3 cellular contexts compared by ENCODE assay signal in the genomic region with DNA sequence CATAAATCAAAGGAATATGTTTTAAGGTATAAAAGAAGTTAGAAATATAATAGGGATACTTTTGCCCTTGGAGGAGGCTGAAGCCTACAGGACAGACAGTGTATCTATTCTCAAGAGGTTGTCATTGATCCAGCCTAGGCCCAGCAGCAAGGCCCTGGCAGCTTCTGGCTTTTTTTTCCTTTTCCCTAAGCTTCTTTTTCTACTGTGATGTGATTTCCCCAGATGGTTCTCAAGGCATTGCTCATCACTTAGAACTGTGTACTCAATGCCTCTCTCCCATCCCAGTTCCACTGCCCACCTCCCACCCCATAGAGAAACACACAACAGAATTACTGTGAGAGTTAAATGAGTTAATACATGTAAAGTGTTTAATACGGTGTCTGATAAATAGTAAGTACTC.
TF ChIP-seq lines count a peak whose summit lies in the region.

No MANE protein-coding gene starts in this region.

TF ChIP-seq in IMR-90, 13 proteins besides CTCF, POLR2A, EP300 and RAD21:
- TF ChIP-seq FOS (IDR thresholded peaks at IDR 0.05; ENCODE audit: low read depth, low read length) (no peak), NFE2L2 (IDR thresholded peaks at IDR 0.05; ENCODE audit: low read depth, low read length) (no peak), MAFK (IDR thresholded peaks at IDR 0.05; ENCODE audit: low read depth, low read length) (no peak), RCOR1 (IDR thresholded peaks at IDR 0.05; ENCODE audit: insufficient replicate concordance, low read length) (no peak), CHD1 (IDR thresholded peaks at IDR 0.05; ENCODE audit: low read depth, low read length) (no peak), BHLHE40 (IDR thresholded peaks at IDR 0.05; ENCODE audit: low read depth, low read length) (no peak)

TF ChIP-seq in endothelial cell of umbilical vein, 7 proteins besides CTCF, POLR2A, EP300 and RAD21:
- TF ChIP-seq EZH2 (IDR thresholded peaks at IDR 0.05; ENCODE audit: borderline replicate concordance, low read depth, low read length, severe bottlenecking) (no peak), POLR2AphosphoS5 (IDR thresholded peaks at IDR 0.05; ENCODE audit: insufficient read depth, low read depth, low read length) (no peak), JUN (IDR thresholded peaks at IDR 0.05; ENCODE audit: borderline replicate concordance, insufficient read depth, insufficient read length, low read depth) (no peak), GATA2 (IDR thresholded peaks at IDR 0.05; ENCODE audit: insufficient read depth, insufficient read length, low read depth, low read length) (no peak), FOS (IDR thresholded peaks at IDR 0.05; ENCODE audit: borderline replicate concordance, insufficient read depth, low read length) (no peak)
- TF ChIP-seq, protein P1, sequence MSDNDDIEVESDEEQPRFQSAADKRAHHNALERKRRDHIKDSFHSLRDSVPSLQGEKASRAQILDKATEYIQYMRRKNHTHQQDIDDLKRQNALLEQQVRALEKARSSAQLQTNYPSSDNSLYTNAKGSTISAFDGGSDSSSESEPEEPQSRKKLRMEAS (IDR thresholded peaks at IDR 0.05; ENCODE audit: insufficient read depth, insufficient read length) = no peak

TF ChIP-seq in GM23338, 12 proteins besides CTCF, POLR2A, EP300 and RAD21:
- no peak for TF ChIP-seq NANOG (IDR thresholded peaks at IDR 0.05; ENCODE audit: borderline replicate concordance)
- no peak for TF ChIP-seq POLR2AphosphoS5 (IDR thresholded peaks at IDR 0.05; ENCODE audit: low read depth)
- TF ChIP-seq, protein P2, sequence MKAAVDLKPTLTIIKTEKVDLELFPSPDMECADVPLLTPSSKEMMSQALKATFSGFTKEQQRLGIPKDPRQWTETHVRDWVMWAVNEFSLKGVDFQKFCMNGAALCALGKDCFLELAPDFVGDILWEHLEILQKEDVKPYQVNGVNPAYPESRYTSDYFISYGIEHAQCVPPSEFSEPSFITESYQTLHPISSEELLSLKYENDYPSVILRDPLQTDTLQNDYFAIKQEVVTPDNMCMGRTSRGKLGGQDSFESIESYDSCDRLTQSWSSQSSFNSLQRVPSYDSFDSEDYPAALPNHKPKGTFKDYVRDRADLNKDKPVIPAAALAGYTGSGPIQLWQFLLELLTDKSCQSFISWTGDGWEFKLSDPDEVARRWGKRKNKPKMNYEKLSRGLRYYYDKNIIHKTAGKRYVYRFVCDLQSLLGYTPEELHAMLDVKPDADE (IDR thresholded peaks at IDR 0.05) = no peak
- TF ChIP-seq, protein P3, sequence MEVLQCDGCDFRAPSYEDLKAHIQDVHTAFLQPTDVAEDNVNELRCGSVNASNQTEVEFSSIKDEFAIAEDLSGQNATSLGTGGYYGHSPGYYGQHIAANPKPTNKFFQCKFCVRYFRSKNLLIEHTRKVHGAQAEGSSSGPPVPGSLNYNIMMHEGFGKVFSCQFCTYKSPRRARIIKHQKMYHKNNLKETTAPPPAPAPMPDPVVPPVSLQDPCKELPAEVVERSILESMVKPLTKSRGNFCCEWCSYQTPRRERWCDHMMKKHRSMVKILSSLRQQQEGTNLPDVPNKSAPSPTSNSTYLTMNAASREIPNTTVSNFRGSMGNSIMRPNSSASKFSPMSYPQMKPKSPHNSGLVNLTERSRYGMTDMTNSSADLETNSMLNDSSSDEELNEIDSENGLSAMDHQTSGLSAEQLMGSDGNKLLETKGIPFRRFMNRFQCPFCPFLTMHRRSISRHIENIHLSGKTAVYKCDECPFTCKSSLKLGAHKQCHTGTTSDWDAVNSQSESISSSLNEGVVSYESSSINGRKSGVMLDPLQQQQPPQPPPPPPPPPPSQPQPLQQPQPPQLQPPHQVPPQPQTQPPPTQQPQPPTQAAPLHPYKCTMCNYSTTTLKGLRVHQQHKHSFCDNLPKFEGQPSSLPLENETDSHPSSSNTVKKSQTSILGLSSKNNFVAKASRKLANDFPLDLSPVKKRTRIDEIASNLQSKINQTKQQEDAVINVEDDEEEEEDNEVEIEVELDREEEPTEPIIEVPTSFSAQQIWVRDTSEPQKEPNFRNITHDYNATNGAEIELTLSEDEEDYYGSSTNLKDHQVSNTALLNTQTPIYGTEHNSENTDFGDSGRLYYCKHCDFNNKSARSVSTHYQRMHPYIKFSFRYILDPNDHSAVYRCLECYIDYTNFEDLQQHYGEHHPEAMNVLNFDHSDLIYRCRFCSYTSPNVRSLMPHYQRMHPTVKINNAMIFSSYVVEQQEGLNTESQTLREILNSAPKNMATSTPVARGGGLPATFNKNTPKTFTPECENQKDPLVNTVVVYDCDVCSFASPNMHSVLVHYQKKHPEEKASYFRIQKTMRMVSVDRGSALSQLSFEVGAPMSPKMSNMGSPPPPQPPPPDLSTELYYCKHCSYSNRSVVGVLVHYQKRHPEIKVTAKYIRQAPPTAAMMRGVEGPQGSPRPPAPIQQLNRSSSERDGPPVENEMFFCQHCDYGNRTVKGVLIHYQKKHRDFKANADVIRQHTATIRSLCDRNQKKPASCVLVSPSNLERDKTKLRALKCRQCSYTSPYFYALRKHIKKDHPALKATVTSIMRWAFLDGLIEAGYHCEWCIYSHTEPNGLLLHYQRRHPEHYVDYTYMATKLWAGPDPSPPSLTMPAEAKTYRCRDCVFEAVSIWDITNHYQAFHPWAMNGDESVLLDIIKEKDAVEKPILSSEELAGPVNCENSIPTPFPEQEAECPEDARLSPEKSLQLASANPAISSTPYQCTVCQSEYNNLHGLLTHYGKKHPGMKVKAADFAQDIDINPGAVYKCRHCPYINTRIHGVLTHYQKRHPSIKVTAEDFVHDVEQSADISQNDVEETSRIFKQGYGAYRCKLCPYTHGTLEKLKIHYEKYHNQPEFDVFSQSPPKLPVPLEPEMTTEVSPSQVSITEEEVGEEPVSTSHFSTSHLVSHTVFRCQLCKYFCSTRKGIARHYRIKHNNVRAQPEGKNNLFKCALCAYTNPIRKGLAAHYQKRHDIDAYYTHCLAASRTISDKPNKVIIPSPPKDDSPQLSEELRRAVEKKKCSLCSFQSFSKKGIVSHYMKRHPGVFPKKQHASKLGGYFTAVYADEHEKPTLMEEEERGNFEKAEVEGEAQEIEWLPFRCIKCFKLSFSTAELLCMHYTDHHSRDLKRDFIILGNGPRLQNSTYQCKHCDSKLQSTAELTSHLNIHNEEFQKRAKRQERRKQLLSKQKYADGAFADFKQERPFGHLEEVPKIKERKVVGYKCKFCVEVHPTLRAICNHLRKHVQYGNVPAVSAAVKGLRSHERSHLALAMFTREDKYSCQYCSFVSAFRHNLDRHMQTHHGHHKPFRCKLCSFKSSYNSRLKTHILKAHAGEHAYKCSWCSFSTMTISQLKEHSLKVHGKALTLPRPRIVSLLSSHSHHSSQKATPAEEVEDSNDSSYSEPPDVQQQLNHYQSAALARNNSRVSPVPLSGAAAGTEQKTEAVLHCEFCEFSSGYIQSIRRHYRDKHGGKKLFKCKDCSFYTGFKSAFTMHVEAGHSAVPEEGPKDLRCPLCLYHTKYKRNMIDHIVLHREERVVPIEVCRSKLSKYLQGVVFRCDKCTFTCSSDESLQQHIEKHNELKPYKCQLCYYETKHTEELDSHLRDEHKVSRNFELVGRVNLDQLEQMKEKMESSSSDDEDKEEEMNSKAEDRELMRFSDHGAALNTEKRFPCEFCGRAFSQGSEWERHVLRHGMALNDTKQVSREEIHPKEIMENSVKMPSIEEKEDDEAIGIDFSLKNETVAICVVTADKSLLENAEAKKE (CRISPR knock-in tag; IDR thresholded peaks at IDR 0.05) = no peak
- no peak for TF ChIP-seq ZNF331 (CRISPR knock-in tag; IDR thresholded peaks at IDR 0.05; ENCODE audit: low read depth)
- TF ChIP-seq CREB1 (CRISPR knock-in tag; IDR thresholded peaks at IDR 0.05; ENCODE audit: low read depth) = no peak
